Comparison of ENCODE assay signal across 8 cellular contexts in the genomic region with DNA sequence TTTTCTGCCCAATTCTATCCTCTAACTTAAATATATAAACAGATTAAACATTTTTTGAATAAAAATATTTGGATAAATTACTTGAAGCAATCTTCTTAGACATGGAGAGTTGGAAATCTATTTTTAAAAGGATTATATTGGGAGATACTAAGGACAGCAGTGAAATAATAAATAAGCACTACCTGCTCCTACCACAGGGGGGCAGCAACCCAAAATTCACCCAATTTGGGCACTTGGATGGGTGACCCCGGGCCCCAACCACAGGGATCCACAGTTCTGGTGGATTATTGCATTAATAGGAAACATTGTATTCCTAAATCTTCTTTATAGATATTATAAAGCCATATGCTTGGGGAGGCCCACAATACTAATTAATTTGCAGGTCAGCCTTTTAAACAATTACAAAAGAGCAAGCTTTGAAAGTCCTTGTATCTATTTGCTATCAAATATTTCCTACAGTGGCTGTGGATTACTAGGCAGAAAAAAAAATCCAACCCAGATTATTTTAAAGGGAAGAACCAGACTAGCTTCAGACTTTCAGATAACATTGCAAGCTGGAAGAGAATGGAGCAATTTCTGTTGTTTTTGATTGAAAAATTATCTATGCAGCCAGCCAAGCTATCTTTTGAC.
A peak's percentile ranks its signal among the peaks of the same experiment; 100 is the strongest.
DNase-seq lines count a peak whose midpoint lies in the region; ATAC-seq and TF ChIP-seq lines count a peak whose summit lies in the region.

No MANE protein-coding gene starts in this region.

- H3K4me2 ChIP-seq in MM.1S (ENCODE audit: low read depth, low read length) (no peak overlapping the region), mesenchymal stem cell (ENCODE audit: low read length, poor library complexity, severe bottlenecking) (no peak overlapping the region)

- H3K79me2 ChIP-seq in MM.1S (ENCODE audit: low read length), result no peaks in the 10 kb centered on the region

- H3K4me3 ChIP-seq in MM.1S (ENCODE audit: low read length), result no peak overlapping the region
- H3K4me3 ChIP-seq in mesenchymal stem cell (ENCODE audit: insufficient read depth in 1 of 2, low read depth in 1 of 2, low read length in 2 of 2), result no peak overlapping the region

- CTCF ChIA-PET in Calu3 (lab: Charles Lee), result interaction anchor here (1.8 to 2.3 kb wide), 2 partner anchors 121 to 290 kb away, joined by 7 to 8 read pairs; no protein-coding TSS in a partner anchor

- no peaks in the 10 kb centered on the region for H3K36me3 Mint-ChIP-seq in Calu3 (ENCODE audit: insufficient read depth, unreplicated experiment)
- H3K36me3 Mint-ChIP-seq in brain, result no peaks in the 10 kb centered on the region
- no peaks in the 10 kb centered on the region for H3K36me3 Mint-ChIP-seq in T-helper 17 cell (ENCODE audit: low read depth)

- H3K27me3 Mint-ChIP-seq in Calu3 (ENCODE audit: unreplicated experiment) (no peaks in the 10 kb centered on the region), brain (peaks cover 3% of the 10 kb centered on the region), T-helper 17 cell (peaks cover 19% of the 10 kb centered on the region)

- no peaks in the 10 kb centered on the region for H3F3A ChIP-seq in MM.1S (ENCODE audit: insufficient read depth, low read length)

- H3K9me3 Mint-ChIP-seq in Calu3 (ENCODE audit: low read depth, unreplicated experiment) (no peaks in the 10 kb centered on the region), brain (no peaks in the 10 kb centered on the region)

- no peaks in the 10 kb centered on the region for H3K9me2 ChIP-seq in MM.1S (replicated peaks; ENCODE audit: insufficient read depth, low read length)

- H3K9ac ChIP-seq in MM.1S (ENCODE audit: low read length), result no peak overlapping the region
- H3K9ac ChIP-seq in mesenchymal stem cell (ENCODE audit: low read length), result no peak overlapping the region

- no peak overlapping the region for H2BK12ac ChIP-seq in mesenchymal stem cell (ENCODE audit: low read length in 2 of 2)

- H2AFZ ChIP-seq in MM.1S (ENCODE audit: low read length) (no peak overlapping the region), mesenchymal stem cell (ENCODE audit: low read depth, low read length) (no peak overlapping the region)

- no peak overlapping the region for H3K4ac ChIP-seq in mesenchymal stem cell (ENCODE audit: low read depth in 1 of 2, low read length in 2 of 2)

- H3K27ac Mint-ChIP-seq in Calu3 (ENCODE audit: unreplicated experiment) (no peak overlapping the region), brain (no peak overlapping the region), T-helper 17 cell (no peak overlapping the region)

- H4K20me1 ChIP-seq in MM.1S (ENCODE audit: insufficient read depth, low read length), result no peaks in the 10 kb centered on the region

- no peak overlapping the region for H3K23ac ChIP-seq in mesenchymal stem cell (ENCODE audit: low read length in 2 of 2)

- H2AK5ac ChIP-seq in mesenchymal stem cell (ENCODE audit: low read length, severe bottlenecking), result no peak overlapping the region

- no peaks in the 10 kb centered on the region for H3K27me3 ChIP-seq in MM.1S (replicated peaks; ENCODE audit: insufficient read depth, low read length)
- H3K27me3 ChIP-seq in mesenchymal stem cell (ENCODE audit: control insufficient read depth in 1 of 2, insufficient read depth in 1 of 2, low read length in 2 of 2), result peaks cover 0 to 45% of the 10 kb centered on the region in 2 experiments

- no peak overlapping the region for H2BK15ac ChIP-seq in mesenchymal stem cell (ENCODE audit: low read depth, poor library complexity, severe bottlenecking)

- H3K14ac ChIP-seq in mesenchymal stem cell (ENCODE audit: low read length in 2 of 2), result no peak overlapping the region

- no peaks in the 10 kb centered on the region for H3K4me1 ChIP-seq in MM.1S (ENCODE audit: low read length)
- H3K4me1 ChIP-seq in mesenchymal stem cell (ENCODE audit: control insufficient read depth, insufficient read depth, low read depth, low read length), result peaks cover 9% of the 10 kb centered on the region

- no peak overlapping the region for H4K91ac ChIP-seq in mesenchymal stem cell (ENCODE audit: low read length)

- no peak overlapping the region for H4K8ac ChIP-seq in mesenchymal stem cell (ENCODE audit: low read length)

- no peak overlapping the region for H3K18ac ChIP-seq in mesenchymal stem cell (ENCODE audit: low read depth in 1 of 2, low read length in 2 of 2)

- BruUV-seq in Calu3 (replicated peaks; lab: Mats Ljungman, UMichigan), result no TSS peak

- no peak overlapping the region for H2BK120ac ChIP-seq in mesenchymal stem cell (ENCODE audit: low read depth, low read length)

- H2BK5ac ChIP-seq in mesenchymal stem cell (ENCODE audit: low read depth, low read length, poor library complexity, severe bottlenecking), result no peak overlapping the region

- intact Hi-C loops in Calu3 (cut with micrococcal nuclease; ENCODE audit: unreplicated experiment), result loop anchor here (1.0 to 10.0 kb wide), 3 partner anchors 121 to 375 kb away; no protein-coding TSS in a partner anchor

- H3K27ac ChIP-seq in MM.1S (ENCODE audit: low read length) (no peak overlapping the region), mesenchymal stem cell (ENCODE audit: low read length, poor library complexity, severe bottlenecking) (no peak overlapping the region)

- H3K4me3 Mint-ChIP-seq in Calu3 (ENCODE audit: low read depth, unreplicated experiment) (no peak overlapping the region), brain (no peak overlapping the region), T-helper 17 cell (no peak overlapping the region)

- no peaks in the 10 kb centered on the region for H3K36me3 ChIP-seq in MM.1S (replicated peaks; ENCODE audit: insufficient read depth, low read length)
- no peaks in the 10 kb centered on the region for H3K36me3 ChIP-seq in mesenchymal stem cell (ENCODE audit: control insufficient read depth in 1 of 2, insufficient read depth in 2 of 2, low read depth in 1 of 2, low read length in 2 of 2)

- H3K4me1 Mint-ChIP-seq in Calu3 (ENCODE audit: low read depth, unreplicated experiment) (no peaks in the 10 kb centered on the region), brain (peaks cover 13% of the 10 kb centered on the region), T-helper 17 cell (no peaks in the 10 kb centered on the region)

- ATAC-seq in T-helper 17 cell, result no peak

- H3K9me3 ChIP-seq in MM.1S (replicated peaks; ENCODE audit: insufficient read depth, low read length) (no peaks in the 10 kb centered on the region), mesenchymal stem cell (ENCODE audit: control insufficient read depth, low read length) (no peaks in the 10 kb centered on the region), T-helper 17 cell (ENCODE audit: control insufficient read depth, low read length, poor library complexity, severe bottlenecking) (no peaks in the 10 kb centered on the region)

- TF ChIP-seq CTCF in Calu3 (IDR thresholded peaks at IDR 0.05; ENCODE audit: unreplicated experiment) (peak; percentile 83), MM.1S (IDR thresholded peaks at IDR 0.05; ENCODE audit: low read length) (peak; percentile 50), brain (conservative IDR thresholded peaks at IDR 0.05) (peak; percentile 72 to 87)

- no CpG with 5 or more reads among the region's 1 CpG for WGBS in mesenchymal stem cell

- DNase-seq in Calu3, result peak; percentile 73
- peak; percentile 29 for DNase-seq in GM19238 (ENCODE audit: insufficient read length, low spot score)
- peak; percentile 10 for DNase-seq in MM.1S
- peak; percentile 29 for DNase-seq in mesenchymal stem cell
- no peak for DNase-seq in NOMO-1 treated with DMSO at 0.1 percent for 48 hours (lab: John Stamatoyannopoulos, UW; ENCODE audit: unreplicated experiment)
- DNase-seq in cerebellar cortex (ENCODE audit: low spot score), result no peak
- DNase-seq in T-helper 17 cell, result no peak

- no peaks in the 10 kb centered on the region for H3K79me1 ChIP-seq in mesenchymal stem cell (replicated peaks; ENCODE audit: low read length, poor library complexity, severe bottlenecking)

Comparison
In these comparisons a context has a peak if more than half of its experiments do, and no peak if none do; other contexts are left out.
1. DNase-seq: peak in Calu3 (single experiment), GM19238 (single experiment), MM.1S (single experiment) and mesenchymal stem cell (single experiment); none in NOMO-1 treated with DMSO at 0.1 percent for 48 hours (single experiment), cerebellar cortex (single experiment) and T-helper 17 cell (0 of 3).
2. Peak in every context shown above with its lines, with median percentiles within 50 percentile points of each other: CTCF ChIP-seq.